Comparison of ENCODE assay signal across 11 cellular contexts in the genomic region with DNA sequence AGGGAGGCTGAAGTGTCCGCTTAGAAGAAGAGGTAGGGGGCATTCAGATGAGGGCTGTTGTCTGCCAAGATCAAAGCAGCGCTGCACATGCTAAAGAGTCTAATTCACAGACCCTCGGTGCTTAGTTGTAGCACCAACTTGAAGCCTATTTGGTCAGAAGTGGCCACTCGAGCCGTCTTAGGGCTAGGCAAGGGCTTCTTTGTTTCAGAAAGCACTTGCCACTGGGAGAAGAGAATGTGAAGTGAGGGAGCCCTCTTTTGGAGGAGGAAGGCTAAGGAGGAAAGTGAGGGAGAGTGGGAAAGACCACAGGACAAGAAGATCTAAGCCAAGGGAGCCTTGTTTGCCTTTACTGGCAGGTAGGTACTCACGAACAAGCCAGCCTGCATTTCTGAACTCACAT.
A peak's percentile ranks its signal among the peaks of the same experiment; 100 is the strongest.
DNase-seq lines count a peak whose midpoint lies in the region; ATAC-seq, FAIRE-seq and TF ChIP-seq lines count a peak whose summit lies in the region.
"Had no signal": no experiment of that assay in that cellular context is flagged by ENCODE, and none has a peak within 500 bp of the region (broad histone marks: within the 10 kb centered on the region; RNA-seq: fewer than 3 reads in every experiment).

No MANE protein-coding gene starts in this region.

- H3K27ac ChIP-seq in HCT116 (ENCODE audit: low read depth, low read length) (no peak overlapping the region), right cardiac atrium (ENCODE audit: low read length) (no peak overlapping the region)
- H3K27ac ChIP-seq: thoracic aorta had no signal

- TF ChIP-seq RAD21 in HCT116 (IDR thresholded peaks at IDR 0.05; ENCODE audit: low read depth), result peak; percentile 38; the same call in 1 of the 2 replicates

- H3K9ac ChIP-seq in HCT116 (ENCODE audit: low read length), result no peak overlapping the region

- CTCF ChIA-PET in HCT116 (lab: Charles Lee), result no interaction called here

- H3K9me3 ChIP-seq in HCT116 (ENCODE audit: control insufficient read depth in 1 of 2, insufficient read depth in 1 of 2, low read depth in 1 of 2, low read length in 2 of 2) (no peaks in the 10 kb centered on the region), right cardiac atrium (ENCODE audit: control insufficient read depth, low read length) (no peaks in the 10 kb centered on the region)

- no peak for DNase-seq in HCT116 (ENCODE audit: low read depth, low spot score)
- peak; percentile 22 for DNase-seq in RPMI7951 (ENCODE audit: low read depth)
- DNase-seq in foreskin fibroblast, result peak; percentile 19 to 42
- DNase-seq in putamen (ENCODE audit: low spot score), result peak; percentile 50
- no peak for DNase-seq in effector CD8-positive, alpha-beta T cell (lab: John Stamatoyannopoulos, UW)
- DNase-seq in right cardiac atrium, result no peak
- no peak for DNase-seq in GM12891 (ENCODE audit: insufficient read length, low spot score)
- DNase-seq: left cardiac atrium; NCI-H1694 treated with DMSO at 0.1 percent for 48 hours; stimulated activated CD4-positive, alpha-beta T cell treated with anti-CD3 and anti-CD28 coated beads, Interleukin-15, amount 100 ng/mL, for 24 hours had no signal

- no peaks in the 10 kb centered on the region for H3K36me3 ChIP-seq in HCT116 (ENCODE audit: control insufficient read depth in 1 of 2, insufficient read depth in 2 of 2, low read length in 2 of 2)
- H3K36me3 ChIP-seq: thoracic aorta had no signal

- ATAC-seq in HCT116 (no peak), right cardiac atrium (no peak)
- ATAC-seq: left cardiac atrium had no signal

- 44% methylated on average over 6 of the region's 6 CpGs for WGBS in right cardiac atrium

- no peaks in the 10 kb centered on the region for H3K9me2 ChIP-seq in HCT116 (ENCODE audit: insufficient read depth)

- intact Hi-C loops in HCT116 (cut with micrococcal nuclease) (no loop called here), right cardiac atrium (cut with DNase I) (loop anchor here in 1 of 4 donors (5.0 kb wide), 1 partner anchor 271 kb away; no protein-coding TSS in a partner anchor)

- no peaks in the 10 kb centered on the region for H3K79me2 ChIP-seq in HCT116 (ENCODE audit: insufficient read depth, low read length)

- no peak overlapping the region for H3K4me3 ChIP-seq in HCT116 (replicated peaks in 1 of 2; ENCODE audit: low read depth in 1 of 2, low read length in 2 of 2)
- no peak overlapping the region for H3K4me3 ChIP-seq in foreskin fibroblast (ENCODE audit: low read depth in 1 of 2, low read length in 2 of 2)
- H3K4me3 ChIP-seq in right cardiac atrium (ENCODE audit: low read length), result no peak overlapping the region
- H3K4me3 ChIP-seq: thoracic aorta had no signal

- no TSS peak for BruUV-seq in HCT116 (replicated peaks; lab: Mats Ljungman, UMichigan)

- POLR2A ChIA-PET in HCT116 (lab: Charles Lee), result no interaction called here

- no peaks in the 10 kb centered on the region for H4K20me1 ChIP-seq in HCT116 (ENCODE audit: insufficient read depth)

- FAIRE-seq in GM12891 (lab: Jason Lieb, UNC), result no peak

- RAD21 ChIA-PET in HCT116 (lab: Charles Lee; ENCODE audit: low non-redundant PET in 1 of 2, low total read pairs in 2 of 2, uncharacterized antibody in 2 of 2, unreplicated experiment in 2 of 2), result no interaction called here

- H3K4me1 ChIP-seq in HCT116 (ENCODE audit: control insufficient read depth in 1 of 2, insufficient read depth in 2 of 2, low read length in 2 of 2), result no peaks in the 10 kb centered on the region
- peaks cover 1% of the 10 kb centered on the region for H3K4me1 ChIP-seq in right cardiac atrium (ENCODE audit: control insufficient read depth, insufficient read depth, low read length)

- TF ChIP-seq CTCF in HCT116 (IDR thresholded peaks at IDR 0.05 in 2 of 3, conservative IDR thresholded peaks at IDR 0.05 in 1 of 3; ENCODE audit: borderline replicate concordance in 1 of 3, insufficient read depth in 1 of 3, low read depth in 2 of 3, low read length in 2 of 3) (peak in 1 of 3 experiments; percentile 10; a peak in 1 of 6 replicates), foreskin fibroblast (IDR thresholded peaks at IDR 0.05; ENCODE audit: low read depth, low read length) (peak; percentile 21)

- TF ChIP-seq POLR2A in HCT116 (IDR thresholded peaks at IDR 0.05; ENCODE audit: borderline replicate concordance, extremely low read depth, insufficient read depth, insufficient read length) (no peak), GM12891 (IDR thresholded peaks at IDR 0.05; ENCODE audit: low read depth, low read length) (no peak)

- H2AFZ ChIP-seq in HCT116 (ENCODE audit: low read depth, low read length, poor library complexity, severe bottlenecking), result no peak overlapping the region

- H3K4me2 ChIP-seq in HCT116 (ENCODE audit: low read length), result no peak overlapping the region

- H3K27me3 ChIP-seq in HCT116 (ENCODE audit: insufficient read depth, low read length) (no peaks in the 10 kb centered on the region), right cardiac atrium (ENCODE audit: control insufficient read depth, insufficient read depth) (no peaks in the 10 kb centered on the region)

TF ChIP-seq in HCT116, 20 proteins besides CTCF, POLR2A, EP300 and RAD21:
- TF ChIP-seq JUND (IDR thresholded peaks at IDR 0.05) (no peak), POLR2AphosphoS5 (IDR thresholded peaks at IDR 0.05; ENCODE audit: low read depth, low read length) (no peak), SIN3A (IDR thresholded peaks at IDR 0.05; ENCODE audit: low read depth) (no peak), CEBPB (IDR thresholded peaks at IDR 0.05; ENCODE audit: low read depth) (no peak)
- TF ChIP-seq, protein P1, sequence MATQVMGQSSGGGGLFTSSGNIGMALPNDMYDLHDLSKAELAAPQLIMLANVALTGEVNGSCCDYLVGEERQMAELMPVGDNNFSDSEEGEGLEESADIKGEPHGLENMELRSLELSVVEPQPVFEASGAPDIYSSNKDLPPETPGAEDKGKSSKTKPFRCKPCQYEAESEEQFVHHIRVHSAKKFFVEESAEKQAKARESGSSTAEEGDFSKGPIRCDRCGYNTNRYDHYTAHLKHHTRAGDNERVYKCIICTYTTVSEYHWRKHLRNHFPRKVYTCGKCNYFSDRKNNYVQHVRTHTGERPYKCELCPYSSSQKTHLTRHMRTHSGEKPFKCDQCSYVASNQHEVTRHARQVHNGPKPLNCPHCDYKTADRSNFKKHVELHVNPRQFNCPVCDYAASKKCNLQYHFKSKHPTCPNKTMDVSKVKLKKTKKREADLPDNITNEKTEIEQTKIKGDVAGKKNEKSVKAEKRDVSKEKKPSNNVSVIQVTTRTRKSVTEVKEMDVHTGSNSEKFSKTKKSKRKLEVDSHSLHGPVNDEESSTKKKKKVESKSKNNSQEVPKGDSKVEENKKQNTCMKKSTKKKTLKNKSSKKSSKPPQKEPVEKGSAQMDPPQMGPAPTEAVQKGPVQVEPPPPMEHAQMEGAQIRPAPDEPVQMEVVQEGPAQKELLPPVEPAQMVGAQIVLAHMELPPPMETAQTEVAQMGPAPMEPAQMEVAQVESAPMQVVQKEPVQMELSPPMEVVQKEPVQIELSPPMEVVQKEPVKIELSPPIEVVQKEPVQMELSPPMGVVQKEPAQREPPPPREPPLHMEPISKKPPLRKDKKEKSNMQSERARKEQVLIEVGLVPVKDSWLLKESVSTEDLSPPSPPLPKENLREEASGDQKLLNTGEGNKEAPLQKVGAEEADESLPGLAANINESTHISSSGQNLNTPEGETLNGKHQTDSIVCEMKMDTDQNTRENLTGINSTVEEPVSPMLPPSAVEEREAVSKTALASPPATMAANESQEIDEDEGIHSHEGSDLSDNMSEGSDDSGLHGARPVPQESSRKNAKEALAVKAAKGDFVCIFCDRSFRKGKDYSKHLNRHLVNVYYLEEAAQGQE (IDR thresholded peaks at IDR 0.05; ENCODE audit: low read depth), result no peak

TF ChIP-seq in GM12891, 5 proteins besides CTCF, POLR2A, EP300 and RAD21:
- TF ChIP-seq POU2F2 (IDR thresholded peaks at IDR 0.05; ENCODE audit: low read depth, low read length), result no peak
- TF ChIP-seq POLR2AphosphoS5 (IDR thresholded peaks at IDR 0.05; ENCODE audit: low read depth, low read length), result no peak
- TF ChIP-seq PAX5 (IDR thresholded peaks at IDR 0.05; ENCODE audit: insufficient read depth, low read length, severe bottlenecking), result no peak

Comparison
In these comparisons a context has a peak if more than half of its experiments do, and no peak if none do; other contexts are left out.
1. DNase-seq: peak in RPMI7951 (single experiment), foreskin fibroblast (2 of 2) and putamen (single experiment); none in HCT116 (single experiment), effector CD8-positive, alpha-beta T cell (single experiment), right cardiac atrium (0 of 3) and GM12891 (single experiment).